Comparison of ENCODE assay signal across 12 cellular contexts in the genomic region with DNA sequence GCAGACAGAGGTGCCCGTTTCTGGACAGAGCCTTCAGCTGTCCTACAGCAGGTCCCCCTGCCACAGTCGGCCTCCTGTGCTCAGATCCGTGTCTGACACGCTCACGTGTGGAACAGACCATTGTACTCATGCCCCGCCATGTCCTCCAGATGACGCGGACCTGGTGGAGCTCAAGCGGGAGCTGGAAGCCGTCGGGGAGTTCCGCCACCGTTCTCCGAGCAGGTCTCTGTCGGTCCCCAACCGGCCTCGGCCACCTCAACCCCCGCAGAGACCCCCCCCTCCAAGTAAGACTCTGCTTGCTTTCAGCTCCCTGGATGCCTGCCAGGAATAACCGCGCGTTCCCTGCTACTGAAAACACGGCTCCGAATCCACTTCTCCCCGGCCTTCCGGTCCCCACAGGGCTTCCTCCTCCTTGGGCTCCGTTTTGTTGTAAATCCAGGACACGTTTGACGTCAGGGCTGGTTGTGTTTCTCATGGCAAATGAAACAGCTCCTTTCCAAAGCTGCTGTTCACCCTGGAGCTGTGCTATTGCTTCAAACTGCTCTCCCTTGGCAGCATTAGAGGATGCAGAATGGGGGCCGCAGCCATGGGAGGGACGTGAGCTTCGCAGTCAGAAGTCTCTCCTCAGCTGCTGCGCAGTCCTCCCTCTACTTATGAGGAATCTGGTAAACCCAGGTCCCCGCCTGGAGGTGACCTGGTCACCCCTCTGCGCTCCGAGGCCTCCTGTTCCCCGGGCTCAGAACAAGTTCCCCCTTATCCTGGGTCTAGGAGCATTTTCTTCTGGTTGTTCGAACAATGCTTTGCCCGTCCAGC.
DNase-seq lines count a peak whose midpoint lies in the region; ATAC-seq and TF ChIP-seq lines count a peak whose summit lies in the region.
"Had no signal": no experiment of that assay in that cellular context is flagged by ENCODE, and none has a peak within 500 bp of the region (broad histone marks: within the 10 kb centered on the region; RNA-seq: fewer than 3 reads in every experiment).

No MANE protein-coding gene starts in this region.

- H3K27me3 ChIP-seq in neutrophil: no peaks in the 10 kb centered on the region
- H3K27me3 ChIP-seq in foreskin keratinocyte: no peaks in the 10 kb centered on the region

- ATAC-seq in HG02970 (IDR thresholded peaks at IDR 0.05; ENCODE audit: low FRiP score, unreplicated experiment) (no peak), foreskin keratinocyte (no peak)

- DNase-seq in DMS79 (lab: John Stamatoyannopoulos, UW) (peak; percentile 54), NB4 (ENCODE audit: low read depth) (peak; percentile 87), epithelial cell of proximal tubule (ENCODE audit: low read depth) (no peak), NCI-H69 (lab: John Stamatoyannopoulos, UW) (no peak), NCI-H1048 (lab: John Stamatoyannopoulos, UW) (no peak), foreskin keratinocyte (no peak)
- DNase-seq: activated naive CD4-positive, alpha-beta T cell treated with anti-CD3 and anti-CD28 coated beads, Interleukin-2, amount 50 U/mL, for 16 hours; mesendoderm; NCI-H774 had no signal

- no peak for TF ChIP-seq POLR2A in NB4 (IDR thresholded peaks at IDR 0.05; ENCODE audit: extremely low read depth, insufficient read length)

- peak overlapping the region; percentile 59 for H3K27ac ChIP-seq in neutrophil
- no peak overlapping the region for H3K27ac ChIP-seq in foreskin keratinocyte
- H3K27ac ChIP-seq: epithelial cell of prostate had no signal

- H3K36me3 ChIP-seq in neutrophil: peaks cover 35% of the 10 kb centered on the region

- H3K4me1 ChIP-seq in neutrophil (ENCODE audit: control insufficient read depth in 1 of 2, insufficient read depth in 1 of 2, low read depth in 1 of 2, low read length in 1 of 2) (peaks cover 30 to 35% of the 10 kb centered on the region in 2 experiments), foreskin keratinocyte (no peaks in the 10 kb centered on the region)

- peak overlapping the region; percentile 60 for H3K4me3 ChIP-seq in NB4 (ENCODE audit: low read depth, low read length)
- H3K4me3 ChIP-seq in epithelial cell of proximal tubule (ENCODE audit: low read depth, low read length): peak overlapping the region; percentile 46
- peak overlapping the region; percentile 55 to 61 for H3K4me3 ChIP-seq in neutrophil (ENCODE audit: low read depth in 1 of 2, low read length in 1 of 2)

- no peak for TF ChIP-seq CTCF in NB4 (IDR thresholded peaks at IDR 0.05; ENCODE audit: low read depth, low read length)
- TF ChIP-seq CTCF in epithelial cell of proximal tubule (conservative IDR thresholded peaks at IDR 0.05; ENCODE audit: low read depth, low read length): no peak
- no peak for TF ChIP-seq CTCF in neutrophil (IDR thresholded peaks at IDR 0.05)
- no peak for TF ChIP-seq CTCF in foreskin keratinocyte (conservative IDR thresholded peaks at IDR 0.05)

- no peaks in the 10 kb centered on the region for H3K9me3 ChIP-seq in neutrophil

Comparison
In these comparisons a context has a peak if more than half of its experiments do, and no peak if none do; other contexts are left out.
1. DNase-seq: peak in DMS79 (single experiment) and NB4 (single experiment); none in epithelial cell of proximal tubule (single experiment), NCI-H69 (single experiment), NCI-H1048 (single experiment) and foreskin keratinocyte (0 of 2).
2. Peak in every context shown above with its lines, with median percentiles within 50 percentile points of each other: H3K4me3 ChIP-seq.